8 cellular contexts compared by ENCODE assay signal in genomic region chr6:106629103-106629858, GRCh38. TPM values are rescaled to one million over a fixed set of nuclear protein-coding genes. Genes with fewer than 3 reads are reported as not detected.
A peak's percentile ranks its signal among the peaks of the same experiment; 100 is the strongest.
DNase-seq lines count a peak whose midpoint lies in the region; TF ChIP-seq lines count a peak whose summit lies in the region.

Gene QRSL1, plus strand, starts transcription at chr6:106629578. Its CDS starts 104 bp downstream, at chr6:106629682.
Gene RTN4IP1, minus strand, starts transcription at chr6:106629498. Its CDS starts 477 bp downstream, at chr6:106629021.

- H4K5ac ChIP-seq in H9 (ENCODE audit: insufficient read length, low read depth, low read length), result peak within 1 kb of the TSS; percentile 84

- no peak within 1 kb of the TSS for H3T11ph ChIP-seq in H9 (ENCODE audit: low read length)

- H3K36me3 Mint-ChIP-seq in H9 (ENCODE audit: insufficient read depth in 1 of 3, low read depth in 3 of 3), result peaks cover 0 to 11% (median 2%) of the 10 kb centered on the region in 3 experiments; a peak in 4 of 7 replicates
- H3K36me3 Mint-ChIP-seq in neural crest cell (ENCODE audit: low read depth), result no peaks in the 10 kb centered on the region

- H3K4me2 ChIP-seq in H9 (ENCODE audit: insufficient read depth, insufficient read length, low read length), result peak within 1 kb of the TSS; percentile 93

- H3K9ac ChIP-seq in H9 (ENCODE audit: extremely low read depth, insufficient read length, low read length), result peak within 1 kb of the TSS; percentile 96

- H2BK15ac ChIP-seq in H9 (ENCODE audit: low read depth, low read length), result no peak within 1 kb of the TSS

- H2AFZ ChIP-seq in H9 (ENCODE audit: low read length), result peak within 1 kb of the TSS; percentile 34

- peak within 1 kb of the TSS; percentile 51 for H2BK120ac ChIP-seq in H9 (ENCODE audit: low read depth, low read length, poor library complexity, severe bottlenecking)

- no peak within 1 kb of the TSS for H4K91ac ChIP-seq in H9 (ENCODE audit: insufficient read length, low read depth, low read length)

- H2BK5ac ChIP-seq in H9 (ENCODE audit: insufficient read length, low read length), result no peak within 1 kb of the TSS

- H3K4me3 Mint-ChIP-seq in H9, result peak within 1 kb of the TSS; percentile 92 to 96
- H3K4me3 Mint-ChIP-seq in neural crest cell, result peak within 1 kb of the TSS; percentile 97

- H4K8ac ChIP-seq in H9 (replicated peaks; ENCODE audit: insufficient read length, low read depth, low read length), result peak within 1 kb of the TSS; percentile 61

- H3K27ac Mint-ChIP-seq in H9, result peak within 1 kb of the TSS; percentile 98
- H3K27ac Mint-ChIP-seq in neural crest cell (ENCODE audit: unreplicated experiment), result peak within 1 kb of the TSS; percentile 97

- no peaks in the 10 kb centered on the region for H4K20me1 ChIP-seq in H9 (ENCODE audit: control insufficient read depth, insufficient read depth, insufficient read length)

- H2BK20ac ChIP-seq in H9 (ENCODE audit: low read depth, low read length, poor library complexity, severe bottlenecking), result no peak within 1 kb of the TSS

- H3K79me1 ChIP-seq in H9 (ENCODE audit: insufficient read depth, low read depth, low read length, poor library complexity, severe bottlenecking), result peaks cover 6% of the 10 kb centered on the region

- no peak within 1 kb of the TSS for H2AK5ac ChIP-seq in H9 (ENCODE audit: insufficient read length, low read length)

- in situ Hi-C loops in G401 (cut with HindIII; ENCODE audit: low sequenced_read_pairs), result no loop called here

- no CpG with 5 or more reads among the region's 46 CpGs for WGBS in H9 (ENCODE audit: extremely low coverage, insufficient read length, low lambda C conversion rate)
- WGBS in stomach, 5 donors, result 0 to 2% (median 1%) methylated on average over 21 to 46 of the region's 46 CpGs

- H3K4me1 ChIP-seq in H9 (ENCODE audit: insufficient read depth, low read length) (no peaks in the 10 kb centered on the region; the same call in 1 of the 2 replicates), stomach (peaks cover 16 to 42% (median 27%) of the 10 kb centered on the region in 4 donors)

- H3K56ac ChIP-seq in H9 (ENCODE audit: insufficient read length, low read depth, low read length), result no peak within 1 kb of the TSS

- H3K9me3 ChIP-seq in H9 (ENCODE audit: control insufficient read depth, low read depth, low read length) (no peaks in the 10 kb centered on the region), stomach (no peaks in the 10 kb centered on the region)

- H3K27me3 Mint-ChIP-seq in H9 (ENCODE audit: low read depth) (no peaks in the 10 kb centered on the region), neural crest cell (ENCODE audit: low read depth) (no peaks in the 10 kb centered on the region)

- H3K23me2 ChIP-seq in H9 (ENCODE audit: insufficient read length, low read depth, low read length, poor library complexity, severe bottlenecking), result peaks cover 8% of the 10 kb centered on the region

- H3K18ac ChIP-seq in H9 (ENCODE audit: insufficient read length, low read depth, low read length), result peak within 1 kb of the TSS; percentile 85

- H3K4me1 Mint-ChIP-seq in H9 (peaks cover 30 to 51% of the 10 kb centered on the region in 2 experiments), neural crest cell (peaks cover 23% of the 10 kb centered on the region)

- peak within 1 kb of the TSS; percentile 79 for H3K14ac ChIP-seq in H9 (ENCODE audit: insufficient read depth, low read length)

- H3K4me3 ChIP-seq in fibroblast of villous mesenchyme (ENCODE audit: low read depth, low read length) (peak within 1 kb of the TSS; percentile 89), stomach (peak within 1 kb of the TSS; percentile 78 to 94 (median 88))

- peaks cover 19% of the 10 kb centered on the region; the same call in 1 of the 2 replicates for H3K79me2 ChIP-seq in H9 (ENCODE audit: insufficient read depth, low read length)

- no peak within 1 kb of the TSS for H3K23ac ChIP-seq in H9 (ENCODE audit: insufficient read length, low read depth, low read length)

- no peak for TF ChIP-seq EP300 in stomach (IDR thresholded peaks at IDR 0.05)

- TF ChIP-seq CTCF in H9 (conservative IDR thresholded peaks at IDR 0.05), result no peak
- TF ChIP-seq CTCF in fibroblast of villous mesenchyme (IDR thresholded peaks at IDR 0.05; ENCODE audit: insufficient read depth, low read depth, low read length), result no peak
- TF ChIP-seq CTCF in neural crest cell (conservative IDR thresholded peaks at IDR 0.05), result no peak
- TF ChIP-seq CTCF in stomach (IDR thresholded peaks at IDR 0.05), result no peak

- peak within 1 kb of the TSS; percentile 46 for H3K27ac ChIP-seq in H9 (ENCODE audit: insufficient read length, low read depth, low read length)
- H3K27ac ChIP-seq in stomach, result peak within 1 kb of the TSS; percentile 75 to 91 (median 87)

- no peaks in the 10 kb centered on the region for H3K36me3 ChIP-seq in stomach

- intact Hi-C loops in stomach (cut with DNase I; ENCODE audit: low total_unique reads), result no loop called here

- peak; percentile 94 for DNase-seq in G401 (ENCODE audit: low spot score)
- peak; percentile 92 for DNase-seq in H9
- DNase-seq in M059J (ENCODE audit: low read depth), result peak; percentile 95
- DNase-seq in SHP77 treated with DMSO at 0.1 percent for 48 hours (lab: John Stamatoyannopoulos, UW), result peak; percentile 90
- peak; percentile 45 for DNase-seq in activated gamma-delta T cell (lab: John Stamatoyannopoulos, UW)
- peak; percentile 95 for DNase-seq in fibroblast of villous mesenchyme (ENCODE audit: low read depth)
- peak; percentile 76 for DNase-seq in neural crest cell (ENCODE audit: low read depth, low spot score)
- peak; percentile 88 for DNase-seq in stomach

- no peaks in the 10 kb centered on the region for H3K9me3 Mint-ChIP-seq in H9
- no peaks in the 10 kb centered on the region for H3K9me3 Mint-ChIP-seq in neural crest cell

- H2BK12ac ChIP-seq in H9 (ENCODE audit: insufficient read length, low read depth, low read length), result no peak within 1 kb of the TSS

- no peak for TF ChIP-seq POLR2A in stomach (IDR thresholded peaks at IDR 0.05)

- H3K27me3 ChIP-seq in H9 (ENCODE audit: insufficient read depth, low read length) (no peaks in the 10 kb centered on the region), stomach (no peaks in the 10 kb centered on the region)

- no peak within 1 kb of the TSS for H3K4ac ChIP-seq in H9 (ENCODE audit: low read depth, low read length)

RNA-seq across cellular contexts. Expression of gene QRSL1, which starts in this region (rescaled TPM):
- total RNA-seq in G401 (2014; rRNA removed; shearing (Covaris generic)), result 15.1 and 17.7 TPM in 2 replicates
- total RNA-seq in H9 (2021) (17.4 and 19.5 TPM in 2 replicates), fibroblast of villous mesenchyme (10.3 and 16.0 TPM in 2 replicates), neural crest cell (18.4 and 19.9 TPM in 2 replicates), stomach (10 to 100 TPM in 2 of 5 donors, 1 to 10 TPM in 3; 2.3 to 19.8 (median 7.1) TPM)
- total RNA-seq in M059J (2014; rRNA removed; shearing (Covaris generic)), result 13.0 and 17.0 TPM in 2 replicates
- 1 to 10 TPM; 5.4 to 9.5 (median 6.6) TPM for polyA plus RNA-seq in stomach

RNA-seq across cellular contexts. Expression of gene RTN4IP1, which starts in this region (rescaled TPM):
- total RNA-seq in G401 (2014; rRNA removed; shearing (Covaris generic)), result 12.9 and 24.3 TPM in 2 replicates
- total RNA-seq in H9 (2021) (11.6 and 12.5 TPM in 2 replicates), fibroblast of villous mesenchyme (7.1 and 8.2 TPM in 2 replicates), neural crest cell (9.1 and 9.8 TPM in 2 replicates), stomach (10 to 100 TPM in 3 of 5 donors, 1 to 10 TPM in 1, not detected in 1; 9.2 to 44.2 (median 21.2) TPM)
- total RNA-seq in M059J (2014; rRNA removed; shearing (Covaris generic)), result 13.3 and 20.8 TPM in 2 replicates
- 1 to 10 TPM; 5.4 to 7.7 (median 5.7) TPM for polyA plus RNA-seq in stomach

Comparison
In these comparisons a context has a peak if more than half of its experiments do, and no peak if none do; other contexts are left out.
1. Peak in every context shown above with its lines: DNase-seq, H3K4me3 ChIP-seq and H3K27ac ChIP-seq.
2. DNase-seq: peak in every context shown above with its lines; median percentile 95 in M059J; 95 in fibroblast of villous mesenchyme; 94 in G401; 92 in H9; 90 in SHP77 treated with DMSO at 0.1 percent for 48 hours; 88 in stomach; 76 in neural crest cell; 45 in activated gamma-delta T cell.